Comparison of ENCODE assay signal across 30 cellular contexts in the genomic region with DNA sequence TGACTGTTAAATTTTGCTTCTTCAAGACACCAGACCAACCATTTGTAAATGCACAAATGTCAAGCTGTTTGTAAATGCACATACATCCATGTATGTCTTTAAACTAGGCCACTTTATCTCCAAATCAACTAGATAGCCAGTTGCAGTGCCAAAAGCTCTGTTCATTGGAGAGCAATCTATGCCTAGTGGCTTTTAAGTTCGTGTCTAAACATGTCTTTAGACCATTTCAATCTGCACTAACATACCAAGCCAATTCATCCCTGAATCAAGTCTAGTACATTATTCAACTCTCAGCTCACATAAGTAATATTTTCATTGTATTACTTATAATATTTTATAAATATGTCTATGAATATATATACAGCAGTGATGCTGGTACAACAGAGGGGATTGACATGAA.
"Had no signal": no experiment of that assay in that cellular context is flagged by ENCODE, and none has a peak within 500 bp of the region (broad histone marks: within the 10 kb centered on the region; RNA-seq: fewer than 3 reads in every experiment).

No MANE protein-coding gene starts in this region.

- H3K36me3 Mint-ChIP-seq: activated naive CD8-positive, alpha-beta T cell; brain had no signal

- H3K27ac ChIP-seq: colonic mucosa, KMS-11, Peyer's patch, RWPE1, SJCRH30, VCaP had no signal

- DNase-seq: activated CD4-positive, alpha-beta memory T cell treated with anti-CD3 and anti-CD28 coated beads, Interleukin-2, amount 10 ng/mL, durations not matched to agents 7 days and 5 days; activated CD4-positive, alpha-beta T cell treated with anti-CD3 and anti-CD28 coated beads for 36 hours; activated CD4-positive, alpha-beta T cell treated with anti-CD3 and anti-CD28 coated beads, Interleukin-2, amount 50 U/mL, for 1 hour; activated gamma-delta T cell; activated naive CD4-positive, alpha-beta T cell treated with anti-CD3 and anti-CD28 coated beads for 36 hours; activated T-cell treated with anti-CD3 and anti-CD28 coated beads for 4 hours; activated T-cell treated with anti-CD3 and anti-CD28 coated beads, Interleukin-2, amount 50 U/mL, for 48 hours; amygdala; caudate nucleus; colonic mucosa; MG63; MV-4-11; NCI-H1092 treated with DMSO at 0.1 percent for 48 hours; NCI-H1417 treated with DMSO at 0.1 percent for 48 hours; NCI-H187; NCI-H2081; NCI-H510A treated with DMSO at 0.1 percent for 48 hours; NK-92 treated with Interleukin-12 subunit alpha and Interleukin-12 subunit beta, amount 100 ng/mL, for 24 hours; Peyer's patch; Right ventricle myocardium superior; SJCRH30; SK-N-SH; T-helper 1 cell had no signal

- H3K4me3 Mint-ChIP-seq: activated CD4-positive, alpha-beta memory T cell treated with anti-CD3 and anti-CD28 coated beads, Interleukin-2, amount 10 ng/mL, durations not matched to agents 7 days and 5 days; activated CD4-positive, alpha-beta T cell treated with anti-CD3 and anti-CD28 coated beads for 36 hours; activated naive CD4-positive, alpha-beta T cell treated with anti-CD3 and anti-CD28 coated beads for 36 hours; activated naive CD8-positive, alpha-beta T cell; activated T-helper 17 cell treated with anti-CD3 and anti-CD28 coated beads, Interleukin-2, amount 50 U/mL, for 72 hours; brain had no signal

- H3K4me1 Mint-ChIP-seq: activated CD4-positive, alpha-beta memory T cell treated with anti-CD3 and anti-CD28 coated beads, Interleukin-2, amount 10 ng/mL, durations not matched to agents 7 days and 5 days; activated CD4-positive, alpha-beta T cell treated with anti-CD3 and anti-CD28 coated beads for 36 hours; activated T-helper 17 cell treated with anti-CD3 and anti-CD28 coated beads, Interleukin-2, amount 50 U/mL, for 72 hours; brain had no signal

- H3K27me3 Mint-ChIP-seq: activated CD4-positive, alpha-beta memory T cell treated with anti-CD3 and anti-CD28 coated beads, Interleukin-2, amount 10 ng/mL, durations not matched to agents 7 days and 5 days; activated CD4-positive, alpha-beta T cell treated with anti-CD3 and anti-CD28 coated beads for 36 hours; activated naive CD8-positive, alpha-beta T cell; activated T-helper 17 cell treated with anti-CD3 and anti-CD28 coated beads, Interleukin-2, amount 50 U/mL, for 72 hours had no signal

- H3K9me3 ChIP-seq: colonic mucosa, MG63, Peyer's patch, SJCRH30, SK-N-SH had no signal

- H3K27me3 ChIP-seq: colonic mucosa, MG63, Peyer's patch, SJCRH30 had no signal

- FAIRE-seq: astrocyte had no signal

- ATAC-seq: activated CD4-positive, alpha-beta T cell treated with anti-CD3 and anti-CD28 coated beads for 36 hours; activated T-helper 17 cell treated with anti-CD3 and anti-CD28 coated beads, Interleukin-2, amount 50 U/mL, for 72 hours had no signal

- H3K36me3 ChIP-seq: colonic mucosa, MG63, Peyer's patch, SJCRH30 had no signal

- H3K27ac Mint-ChIP-seq: activated CD4-positive, alpha-beta memory T cell treated with anti-CD3 and anti-CD28 coated beads, Interleukin-2, amount 10 ng/mL, durations not matched to agents 7 days and 5 days; activated CD4-positive, alpha-beta T cell treated with anti-CD3 and anti-CD28 coated beads for 36 hours; activated naive CD4-positive, alpha-beta T cell treated with anti-CD3 and anti-CD28 coated beads for 36 hours; activated naive CD8-positive, alpha-beta T cell; activated T-helper 17 cell treated with anti-CD3 and anti-CD28 coated beads, Interleukin-2, amount 50 U/mL, for 72 hours had no signal

- H3K9me3 Mint-ChIP-seq: brain had no signal

- H3K4me1 ChIP-seq: colonic mucosa, Peyer's patch, SJCRH30 had no signal

- H3K4me3 ChIP-seq: colonic mucosa, MG63, Peyer's patch, SJCRH30 had no signal
